2 cellular contexts compared by ENCODE assay signal in the genomic region with DNA sequence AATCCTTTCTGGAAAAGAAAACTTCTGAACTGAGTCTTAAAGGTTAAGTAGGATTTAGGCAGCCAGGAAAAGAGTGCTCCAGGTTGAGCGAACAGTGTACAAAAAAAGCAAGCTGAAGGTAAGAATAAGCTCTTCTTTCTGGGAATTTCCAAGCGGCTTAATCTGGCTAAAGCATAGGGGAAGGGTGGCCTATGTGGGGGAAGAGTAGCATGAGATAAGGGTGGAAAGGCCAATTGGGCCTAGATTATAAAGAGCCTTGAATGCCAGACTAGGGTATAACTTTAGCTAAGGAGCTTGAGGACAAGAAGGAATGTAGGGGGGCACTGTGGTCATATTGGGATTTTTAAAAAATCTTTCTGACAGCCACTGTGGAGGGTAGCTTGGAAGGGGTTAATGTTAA.
TF ChIP-seq lines count a peak whose summit lies in the region.

No MANE protein-coding gene starts in this region.

TF ChIP-seq in GM23338, 12 proteins besides CTCF, POLR2A, EP300 and RAD21:
- TF ChIP-seq JUNB (IDR thresholded peaks at IDR 0.05; ENCODE audit: unreplicated experiment) (no peak), EZH2 (IDR thresholded peaks at IDR 0.05; ENCODE audit: low read depth, unreplicated experiment) (no peak), EZH2phosphoT487 (IDR thresholded peaks at IDR 0.05; ENCODE audit: unreplicated experiment) (no peak), ZNF331 (CRISPR knock-in tag; IDR thresholded peaks at IDR 0.05; ENCODE audit: low read depth) (no peak), ZNF114 (CRISPR knock-in tag; IDR thresholded peaks at IDR 0.05) (no peak), POLR2AphosphoS5 (IDR thresholded peaks at IDR 0.05; ENCODE audit: low read depth) (no peak), STAT1 (IDR thresholded peaks at IDR 0.05; ENCODE audit: unreplicated experiment) (no peak)
TF ChIP-seq in GM23338: peak in this region for 0.

TF ChIP-seq in WTC11, 78 proteins besides CTCF, POLR2A, EP300 and RAD21:
- no peak for TF ChIP-seq NFE2L1 (CRISPR knock-in tag; IDR thresholded peaks at IDR 0.05)
- TF ChIP-seq EMX1 (CRISPR knock-in tag; IDR thresholded peaks at IDR 0.05) = no peak
- TF ChIP-seq, protein P1, sequence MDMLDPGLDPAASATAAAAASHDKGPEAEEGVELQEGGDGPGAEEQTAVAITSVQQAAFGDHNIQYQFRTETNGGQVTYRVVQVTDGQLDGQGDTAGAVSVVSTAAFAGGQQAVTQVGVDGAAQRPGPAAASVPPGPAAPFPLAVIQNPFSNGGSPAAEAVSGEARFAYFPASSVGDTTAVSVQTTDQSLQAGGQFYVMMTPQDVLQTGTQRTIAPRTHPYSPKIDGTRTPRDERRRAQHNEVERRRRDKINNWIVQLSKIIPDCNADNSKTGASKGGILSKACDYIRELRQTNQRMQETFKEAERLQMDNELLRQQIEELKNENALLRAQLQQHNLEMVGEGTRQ (CRISPR knock-in tag; IDR thresholded peaks at IDR 0.05) = no peak
- no peak for TF ChIP-seq RELA (CRISPR knock-in tag; IDR thresholded peaks at IDR 0.05; ENCODE audit: borderline replicate concordance)
- no peak for TF ChIP-seq ESRRA (CRISPR knock-in tag; IDR thresholded peaks at IDR 0.05; ENCODE audit: borderline replicate concordance)
- no peak for TF ChIP-seq ZNF263 (CRISPR knock-in tag; IDR thresholded peaks at IDR 0.05; ENCODE audit: low read depth)
